Comparison of ENCODE assay signal across 24 cellular contexts in genomic region chr5:121299153-121299552, GRCh38.
A peak's percentile ranks its signal among the peaks of the same experiment; 100 is the strongest.
DNase-seq lines count a peak whose midpoint lies in the region; ATAC-seq, FAIRE-seq and TF ChIP-seq lines count a peak whose summit lies in the region.
"Had no signal": no experiment of that assay in that cellular context is flagged by ENCODE, and none has a peak within 500 bp of the region (broad histone marks: within the 10 kb centered on the region; RNA-seq: fewer than 3 reads in every experiment).

No MANE protein-coding gene starts in this region.

- H3K4me3 ChIP-seq in DND-41 (ENCODE audit: low read depth in 1 of 2, low read length in 2 of 2) (peak overlapping the region in 1 of 2 experiments; percentile 32; a peak in 2 of 4 replicates), MM.1S (ENCODE audit: low read length) (no peak overlapping the region), endothelial cell of umbilical vein (replicated peaks in 1 of 3; ENCODE audit: insufficient read depth in 1 of 3, low read depth in 1 of 3, low read length in 3 of 3) (no peak overlapping the region)
- H3K4me3 ChIP-seq: A549; BLaER1 treated with 17β-estradiol and CSF1 and Interleukin-3, amounts not matched to agents 10 nM and 100 nM; GM12878 had no signal

- H2AFZ ChIP-seq in DND-41 (ENCODE audit: low read depth, low read length) (peak overlapping the region; percentile 69), MM.1S (ENCODE audit: low read length) (no peak overlapping the region), endothelial cell of umbilical vein (ENCODE audit: low read depth, low read length) (peak overlapping the region; percentile 14)

- no TSS peak for BruUV-seq in endothelial cell of umbilical vein (replicated peaks; lab: Mats Ljungman, UMichigan)

- H3F3A ChIP-seq in MM.1S (ENCODE audit: insufficient read depth, low read length): no peaks in the 10 kb centered on the region

- dilution Hi-C loops in endothelial cell of umbilical vein (cut with MboI; ENCODE audit: extremely low pct_ligation_motif_present, low sequenced_read_pairs): no loop called here

- H3K4me2 ChIP-seq in DND-41 (ENCODE audit: insufficient read depth, low read length) (peak overlapping the region; percentile 65), MM.1S (ENCODE audit: low read depth, low read length) (no peak overlapping the region), endothelial cell of umbilical vein (ENCODE audit: insufficient read depth, low read length) (no peak overlapping the region)
- H3K4me2 ChIP-seq: A549; BLaER1 treated with 17β-estradiol and CSF1 and Interleukin-3, amounts not matched to agents 10 nM and 100 nM had no signal

- CTCF ChIA-PET in endothelial cell of umbilical vein (lab: Charles Lee): no interaction called here

- no peak for TF ChIP-seq POLR2A in endothelial cell of umbilical vein (IDR thresholded peaks at IDR 0.05; ENCODE audit: low read depth, low read length)

- intact Hi-C loops in endothelial cell of umbilical vein (cut with micrococcal nuclease): no loop called here

- H3K9me2 ChIP-seq in MM.1S (replicated peaks; ENCODE audit: insufficient read depth, low read length): no peaks in the 10 kb centered on the region; the same call in 1 of the 2 replicates

- TF ChIP-seq CTCF in DND-41 (IDR thresholded peaks at IDR 0.05; ENCODE audit: borderline replicate concordance, extremely low read depth, low read length, poor library complexity, severe bottlenecking) (no peak), MM.1S (IDR thresholded peaks at IDR 0.05; ENCODE audit: low read length) (no peak), endothelial cell of umbilical vein (IDR thresholded peaks at IDR 0.05; ENCODE audit: extremely low read depth in 1 of 2, insufficient read depth in 1 of 2, low read depth in 1 of 2, low read length in 2 of 2) (no peak)

- H3K27ac ChIP-seq in DND-41 (ENCODE audit: low read length) (peak overlapping the region; percentile 89), MM.1S (ENCODE audit: low read length) (no peak overlapping the region), endothelial cell of umbilical vein (ENCODE audit: insufficient read depth, low read depth, low read length) (no peak overlapping the region)
- H3K27ac ChIP-seq: 22Rv1; A549; BLaER1 treated with 17β-estradiol and CSF1 and Interleukin-3, amounts not matched to agents 10 nM and 100 nM; C4-2B had no signal

- H3K27me3 ChIP-seq in DND-41 (ENCODE audit: insufficient read depth, low read length, poor library complexity) (no peaks in the 10 kb centered on the region), MM.1S (replicated peaks; ENCODE audit: insufficient read depth, low read length) (no peaks in the 10 kb centered on the region), endothelial cell of umbilical vein (ENCODE audit: control insufficient read depth in 2 of 2, insufficient read depth in 2 of 2, low read length in 2 of 2) (no peaks in the 10 kb centered on the region)
- H3K27me3 ChIP-seq: BLaER1 treated with 17β-estradiol and CSF1 and Interleukin-3, amounts not matched to agents 10 nM and 100 nM had no signal

- POLR2A ChIA-PET in endothelial cell of umbilical vein (lab: Charles Lee): no interaction called here

- no peak for FAIRE-seq in endothelial cell of umbilical vein (lab: Jason Lieb, UNC)
- FAIRE-seq: A549, D721Med, GM12878, GM12892, GM18507 had no signal

- ATAC-seq in DND-41 (ENCODE audit: insufficient read depth, low read depth) (peak; percentile 98), HG02642 (IDR thresholded peaks at IDR 0.05; ENCODE audit: poor library complexity, unreplicated experiment) (no peak)
- ATAC-seq: A549; CD8-positive, alpha-beta T cell; GM12878 had no signal

- DNase-seq in DND-41: peak; percentile 71
- DNase-seq in MM.1S: peak; percentile 24
- DNase-seq in endothelial cell of umbilical vein (ENCODE audit: low read depth, low spot score): no peak
- DNase-seq in left kidney (ENCODE audit: low read depth, low spot score): peak; percentile 5
- DNase-seq in NCI-H2081 treated with DMSO at 0.1 percent for 48 hours (lab: John Stamatoyannopoulos, UW): no peak
- no peak for DNase-seq in NCI-H1048 (lab: John Stamatoyannopoulos, UW)
- no peak for DNase-seq in activated CD4-positive, alpha-beta T cell treated with anti-CD3 and anti-CD28 coated beads, Interleukin-2, amount 50 U/mL, for 1 hour
- DNase-seq: AML-193; Caco-2; Calu3; CD4-positive, alpha-beta T cell; CD8-positive, alpha-beta T cell; DMS79 treated with DMSO at 0.1 percent for 48 hours; EL; GDM1 had no signal

- peak overlapping the region; percentile 52 for H3K9ac ChIP-seq in DND-41 (ENCODE audit: low read depth, low read length)
- no peak overlapping the region for H3K9ac ChIP-seq in MM.1S (ENCODE audit: low read length)
- no peak overlapping the region for H3K9ac ChIP-seq in endothelial cell of umbilical vein (replicated peaks; ENCODE audit: extremely low read depth, insufficient read depth, low read length)
- H3K9ac ChIP-seq: BLaER1 treated with 17β-estradiol and CSF1 and Interleukin-3, amounts not matched to agents 10 nM and 100 nM had no signal

- no peaks in the 10 kb centered on the region for H3K36me3 ChIP-seq in DND-41 (ENCODE audit: insufficient read depth, low read length)
- no peaks in the 10 kb centered on the region for H3K36me3 ChIP-seq in MM.1S (replicated peaks; ENCODE audit: insufficient read depth, low read length)
- H3K36me3 ChIP-seq in endothelial cell of umbilical vein (ENCODE audit: control insufficient read depth in 2 of 2, extremely low read depth in 1 of 2, insufficient read depth in 2 of 2, low read length in 2 of 2): no peaks in the 10 kb centered on the region
- H3K36me3 ChIP-seq: BLaER1 treated with 17β-estradiol and CSF1 and Interleukin-3, amounts not matched to agents 10 nM and 100 nM had no signal

- no peaks in the 10 kb centered on the region for H3K79me2 ChIP-seq in DND-41 (ENCODE audit: insufficient read depth, low read length)
- H3K79me2 ChIP-seq in MM.1S (ENCODE audit: low read length): no peaks in the 10 kb centered on the region
- no peaks in the 10 kb centered on the region for H3K79me2 ChIP-seq in endothelial cell of umbilical vein (ENCODE audit: control insufficient read depth, insufficient read depth, low read length)

- H3K9me1 ChIP-seq in endothelial cell of umbilical vein (replicated peaks; ENCODE audit: control insufficient read depth, extremely low read depth, insufficient read depth, low read length): no peaks in the 10 kb centered on the region

- no peaks in the 10 kb centered on the region for H3K9me3 ChIP-seq in DND-41 (ENCODE audit: insufficient read depth, low read length, severe bottlenecking)
- H3K9me3 ChIP-seq in MM.1S (replicated peaks; ENCODE audit: insufficient read depth, low read length): no peaks in the 10 kb centered on the region
- H3K9me3 ChIP-seq in endothelial cell of umbilical vein (replicated peaks; ENCODE audit: control insufficient read depth, insufficient read depth, low read length): no peaks in the 10 kb centered on the region
- H3K9me3 ChIP-seq: A549; BLaER1 treated with 17β-estradiol and CSF1 and Interleukin-3, amounts not matched to agents 10 nM and 100 nM; Caco-2 had no signal

- peaks cover 59% of the 10 kb centered on the region for H3K4me1 ChIP-seq in DND-41 (ENCODE audit: insufficient read depth, low read length)
- H3K4me1 ChIP-seq in MM.1S (ENCODE audit: low read length): no peaks in the 10 kb centered on the region
- H3K4me1 ChIP-seq in endothelial cell of umbilical vein (ENCODE audit: control insufficient read depth, extremely low read depth, insufficient read depth, low read length): no peaks in the 10 kb centered on the region
- H3K4me1 ChIP-seq: A549, Caco-2 had no signal

- H4K20me1 ChIP-seq in DND-41 (ENCODE audit: insufficient read depth, low read length) (no peaks in the 10 kb centered on the region), MM.1S (ENCODE audit: insufficient read depth, low read length) (no peaks in the 10 kb centered on the region), endothelial cell of umbilical vein (replicated peaks; ENCODE audit: control insufficient read depth, extremely low read depth, insufficient read depth, low read length) (no peaks in the 10 kb centered on the region)
- H4K20me1 ChIP-seq: BLaER1 treated with 17β-estradiol and CSF1 and Interleukin-3, amounts not matched to agents 10 nM and 100 nM had no signal

TF ChIP-seq in endothelial cell of umbilical vein, 7 proteins besides CTCF, POLR2A, EP300 and RAD21:
- TF ChIP-seq FOS (IDR thresholded peaks at IDR 0.05; ENCODE audit: borderline replicate concordance, insufficient read depth, low read length) (no peak), MAX (IDR thresholded peaks at IDR 0.05; ENCODE audit: insufficient read depth, insufficient read length) (no peak), JUN (IDR thresholded peaks at IDR 0.05; ENCODE audit: borderline replicate concordance, insufficient read depth, insufficient read length, low read depth) (no peak), POLR2AphosphoS5 (IDR thresholded peaks at IDR 0.05; ENCODE audit: insufficient read depth, low read depth, low read length) (no peak), GATA2 (IDR thresholded peaks at IDR 0.05; ENCODE audit: insufficient read depth, insufficient read length, low read depth, low read length) (no peak), MYC (IDR thresholded peaks at IDR 0.05; ENCODE audit: low read depth, low read length) (no peak), EZH2 (IDR thresholded peaks at IDR 0.05; ENCODE audit: borderline replicate concordance, low read depth, low read length, severe bottlenecking) (no peak)

Comparison
In these comparisons a context has a peak if more than half of its experiments do, and no peak if none do; other contexts are left out.
1. DNase-seq: peak in DND-41 (single experiment), MM.1S (single experiment) and left kidney (single experiment); none in endothelial cell of umbilical vein (single experiment), NCI-H2081 treated with DMSO at 0.1 percent for 48 hours (single experiment), NCI-H1048 (single experiment) and activated CD4-positive, alpha-beta T cell treated with anti-CD3 and anti-CD28 coated beads, Interleukin-2, amount 50 U/mL, for 1 hour (single experiment).